Comparison of ENCODE assay signal across 8 cellular contexts in the genomic region with DNA sequence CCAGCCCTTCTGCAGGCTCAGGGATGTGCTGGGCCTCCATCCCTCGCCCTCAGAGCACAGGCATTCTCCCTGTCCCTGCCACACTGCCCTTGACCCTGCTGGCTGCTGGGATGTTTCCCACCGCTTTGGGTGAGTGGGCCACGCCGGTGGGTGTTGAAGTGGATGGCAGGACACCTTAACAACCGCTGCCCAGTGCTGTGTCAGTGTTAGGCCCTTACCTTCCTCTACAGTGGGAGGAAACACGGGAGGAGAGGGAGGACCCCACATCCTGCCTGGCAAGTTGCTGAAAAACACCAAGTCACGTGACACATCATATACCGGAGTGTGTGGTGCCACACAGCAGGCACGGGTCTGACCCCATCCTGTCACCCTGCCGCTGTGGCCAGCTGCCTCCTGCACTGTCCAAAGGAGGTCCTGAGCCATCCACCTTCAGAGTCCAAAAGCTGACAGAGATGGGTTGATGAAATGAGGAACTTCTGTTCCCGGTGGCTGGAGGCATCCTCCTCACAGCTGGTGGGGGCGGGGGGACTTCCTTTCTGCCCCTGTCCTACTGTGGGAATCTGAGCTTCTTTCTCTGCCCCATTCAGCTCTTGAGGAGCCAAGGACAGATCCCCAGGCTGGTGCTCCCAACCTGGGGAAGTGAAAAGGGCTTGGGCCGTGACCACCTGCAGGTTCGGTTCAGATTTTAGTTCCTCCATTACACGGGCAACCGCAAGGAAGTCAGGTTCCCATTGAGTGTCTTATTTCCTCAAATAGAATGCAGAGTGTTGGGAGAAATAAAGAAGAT. TPM values are rescaled to one million over a fixed set of nuclear protein-coding genes. Genes with fewer than 3 reads are reported as not detected.
DNase-seq lines count a peak whose midpoint lies in the region; ATAC-seq and TF ChIP-seq lines count a peak whose summit lies in the region.

No MANE protein-coding gene starts in this region.

- peaks cover 53% of the 10 kb centered on the region for H3K4me1 ChIP-seq in CD4-positive, CD25-positive, alpha-beta regulatory T cell (ENCODE audit: control insufficient read depth, insufficient read depth, low read length, poor library complexity, severe bottlenecking)
- H3K4me1 ChIP-seq in effector memory CD4-positive, alpha-beta T cell (ENCODE audit: control insufficient read depth, insufficient read depth, low read length, poor library complexity, severe bottlenecking): peaks cover 32% of the 10 kb centered on the region
- H3K4me1 ChIP-seq in Caco-2: no peaks in the 10 kb centered on the region

- H3K4me3 ChIP-seq in CD4-positive, CD25-positive, alpha-beta regulatory T cell (ENCODE audit: low read depth, low read length): peak overlapping the region; percentile 77
- peak overlapping the region; percentile 42 for H3K4me3 ChIP-seq in effector memory CD4-positive, alpha-beta T cell (ENCODE audit: insufficient read depth, low read depth, low read length, poor library complexity, severe bottlenecking)
- H3K4me3 ChIP-seq in Caco-2 (ENCODE audit: low read depth, low read length): no peak overlapping the region

- H3K4me3 Mint-ChIP-seq in CD4-positive, CD25-positive, alpha-beta regulatory T cell: peak overlapping the region; percentile 82 to 91 (median 86)
- H3K4me3 Mint-ChIP-seq in activated B cell treated with CpG ODN at 0.5 μM for 24 hours (peak overlapping the region; percentile 62), Caco-2 (ENCODE audit: unreplicated experiment) (no peak overlapping the region)

- peaks cover 0 to 2% (median 0%) of the 10 kb centered on the region in 7 donors for H3K9me3 Mint-ChIP-seq in CD4-positive, CD25-positive, alpha-beta regulatory T cell
- H3K9me3 Mint-ChIP-seq in activated B cell treated with CpG ODN at 0.5 μM for 24 hours: no peaks in the 10 kb centered on the region
- no peaks in the 10 kb centered on the region for H3K9me3 Mint-ChIP-seq in Caco-2 (ENCODE audit: unreplicated experiment)

- H3K36me3 ChIP-seq in CD4-positive, CD25-positive, alpha-beta regulatory T cell (ENCODE audit: control insufficient read depth, insufficient read depth, low read length): no peaks in the 10 kb centered on the region
- H3K36me3 ChIP-seq in effector memory CD4-positive, alpha-beta T cell (ENCODE audit: control insufficient read depth, insufficient read depth, low read length): no peaks in the 10 kb centered on the region
- H3K36me3 ChIP-seq in Caco-2 (ENCODE audit: control insufficient read depth, insufficient read depth, low read length): no peaks in the 10 kb centered on the region

- TF ChIP-seq CTCF in activated B cell treated with CpG ODN at 0.5 μM for 24 hours (IDR thresholded peaks at IDR 0.05): no peak
- no peak for TF ChIP-seq CTCF in Caco-2 (IDR thresholded peaks at IDR 0.05; ENCODE audit: insufficient read depth in 1 of 2, low read depth in 1 of 2, low read length in 1 of 2, severe bottlenecking in 1 of 2, unreplicated experiment in 1 of 2)

- POLR2A ChIA-PET in activated B cell treated with CpG ODN at 0.5 μM for 24 hours (lab: Charles Lee) (interaction anchor here (1.0 to 2.2 kb wide), 4 partner anchors 17 to 779 kb away, joined by 3 to 7 read pairs (median 5); a partner anchor contains a TSS), Caco-2 (lab: Charles Lee) (no interaction called here)

- intact Hi-C loops in activated B cell treated with CpG ODN at 0.5 μM for 24 hours (cut with micrococcal nuclease) (no loop called here), Caco-2 (cut with micrococcal nuclease; ENCODE audit: unreplicated experiment) (no loop called here)

- H3K36me3 Mint-ChIP-seq in CD4-positive, CD25-positive, alpha-beta regulatory T cell: no peaks in the 10 kb centered on the region
- H3K36me3 Mint-ChIP-seq in activated B cell treated with CpG ODN at 0.5 μM for 24 hours (ENCODE audit: low read depth) (peaks cover 5% of the 10 kb centered on the region), Caco-2 (ENCODE audit: insufficient read depth, unreplicated experiment) (no peaks in the 10 kb centered on the region)

- H3K27me3 Mint-ChIP-seq in CD4-positive, CD25-positive, alpha-beta regulatory T cell: no peaks in the 10 kb centered on the region
- no peaks in the 10 kb centered on the region for H3K27me3 Mint-ChIP-seq in activated B cell treated with CpG ODN at 0.5 μM for 24 hours
- no peaks in the 10 kb centered on the region for H3K27me3 Mint-ChIP-seq in Caco-2 (ENCODE audit: insufficient read depth, unreplicated experiment)

- CTCF ChIA-PET in activated B cell treated with CpG ODN at 0.5 μM for 24 hours (lab: Charles Lee) (interaction anchor here (0.9 kb wide), 1 partner anchor 340 kb away, joined by 4 read pairs; no protein-coding TSS in a partner anchor), Caco-2 (lab: Charles Lee) (no interaction called here)

- H3K27ac Mint-ChIP-seq in CD4-positive, CD25-positive, alpha-beta regulatory T cell: peak overlapping the region; percentile 96 to 99 (median 98)
- H3K27ac Mint-ChIP-seq in activated B cell treated with CpG ODN at 0.5 μM for 24 hours (peak overlapping the region; percentile 81), Caco-2 (ENCODE audit: unreplicated experiment) (no peak overlapping the region)

- H3K27me3 ChIP-seq in CD4-positive, CD25-positive, alpha-beta regulatory T cell (ENCODE audit: control insufficient read depth, insufficient read depth, low read length): no peaks in the 10 kb centered on the region
- H3K27me3 ChIP-seq in effector memory CD4-positive, alpha-beta T cell (replicated peaks; ENCODE audit: control insufficient read depth, insufficient read depth, low read length, poor library complexity, severe bottlenecking): no peaks in the 10 kb centered on the region
- no peaks in the 10 kb centered on the region for H3K27me3 ChIP-seq in Caco-2 (replicated peaks; ENCODE audit: control insufficient read depth, insufficient read depth, low read length)

- H3K27ac ChIP-seq in CD4-positive, CD25-positive, alpha-beta regulatory T cell (ENCODE audit: insufficient read depth, low read length, poor library complexity, severe bottlenecking): peak overlapping the region; percentile 74
- H3K27ac ChIP-seq in effector memory CD4-positive, alpha-beta T cell (ENCODE audit: insufficient read depth, low read length, poor library complexity, severe bottlenecking): peak overlapping the region; percentile 61

- H3K4me1 Mint-ChIP-seq in CD4-positive, CD25-positive, alpha-beta regulatory T cell: peaks cover 6 to 72% (median 29%) of the 10 kb centered on the region in 4 donors
- H3K4me1 Mint-ChIP-seq in activated B cell treated with CpG ODN at 0.5 μM for 24 hours (peaks cover 62% of the 10 kb centered on the region), Caco-2 (ENCODE audit: low read depth, unreplicated experiment) (peaks cover 13% of the 10 kb centered on the region)

- peak; percentile 51 to 95 (median 77) for DNase-seq in CD4-positive, CD25-positive, alpha-beta regulatory T cell
- DNase-seq in activated B cell treated with CpG ODN at 0.5 μM for 24 hours (no peak), NCI-H226 (no peak), GM03348 (ENCODE audit: low spot score) (no peak), Caco-2 (no peak)
- DNase-seq in effector memory CD4-positive, alpha-beta T cell: peak; percentile 45 to 56 (median 50)
- peak; percentile 38 for DNase-seq in stimulated activated CD8-positive, alpha-beta memory T cell treated with anti-CD3 and anti-CD28 coated beads, Interleukin-15, amount 100 ng/mL, for 1 hour (ENCODE audit: low read depth)

- no peaks in the 10 kb centered on the region for H3K9me3 ChIP-seq in CD4-positive, CD25-positive, alpha-beta regulatory T cell (ENCODE audit: control insufficient read depth in 2 of 2, low read length in 2 of 2)
- H3K9me3 ChIP-seq in effector memory CD4-positive, alpha-beta T cell (ENCODE audit: control insufficient read depth, low read length): no peaks in the 10 kb centered on the region
- H3K9me3 ChIP-seq in Caco-2: no peaks in the 10 kb centered on the region

- no TSS peak for BruUV-seq in Caco-2 (replicated peaks; lab: Mats Ljungman, UMichigan)

- ATAC-seq in CD4-positive, CD25-positive, alpha-beta regulatory T cell (ENCODE audit: low read depth in 2 of 2): peak; percentile 80
- peak; percentile 37 for ATAC-seq in HG02973 (IDR thresholded peaks at IDR 0.05; ENCODE audit: unreplicated experiment)
- peak; percentile 16 for ATAC-seq in activated B cell treated with CpG ODN at 0.5 μM for 24 hours (ENCODE audit: low read depth)

RNA-seq across cellular contexts. Expression of a gene that starts 3.2 kb away (rescaled TPM):
- total RNA-seq in CD4-positive, CD25-positive, alpha-beta regulatory T cell: 57.1 TPM
- 10 to 100 TPM; 37.9 to 69.9 (median 60.5) TPM for polyA plus RNA-seq in CD4-positive, CD25-positive, alpha-beta regulatory T cell
- total RNA-seq in activated B cell treated with CpG ODN at 0.5 μM for 24 hours: 56.1 and 78.6 TPM in 2 replicates
- 0.51 and 0.59 TPM in 2 replicates for total RNA-seq in Caco-2 (2022)

RNA-seq across cellular contexts. Expression of a gene that starts 38.5 kb away (rescaled TPM):
- total RNA-seq in CD4-positive, CD25-positive, alpha-beta regulatory T cell: 23.3 TPM
- polyA plus RNA-seq in CD4-positive, CD25-positive, alpha-beta regulatory T cell: 10 to 100 TPM; 40.9 to 45.5 (median 42.3) TPM
- total RNA-seq in activated B cell treated with CpG ODN at 0.5 μM for 24 hours (48.3 and 52.0 TPM in 2 replicates), Caco-2 (2022) (37.2 and 40.6 TPM in 2 replicates)

RNA-seq across cellular contexts. Expression of a gene that starts 45.2 kb away (rescaled TPM):
- total RNA-seq in CD4-positive, CD25-positive, alpha-beta regulatory T cell: 36.6 TPM
- 100 to 1,000 TPM; 199 to 237 (median 206) TPM for polyA plus RNA-seq in CD4-positive, CD25-positive, alpha-beta regulatory T cell
- total RNA-seq in activated B cell treated with CpG ODN at 0.5 μM for 24 hours: 53.7 and 55.1 TPM in 2 replicates
- 56.1 and 71.0 TPM in 2 replicates for total RNA-seq in Caco-2 (2022)

Comparison
In these comparisons a context has a peak if more than half of its experiments do, and no peak if none do; other contexts are left out.
1. ATAC-seq: peak in every context shown above with its lines; median percentile 80 in CD4-positive, CD25-positive, alpha-beta regulatory T cell; 37 in HG02973; 16 in activated B cell treated with CpG ODN at 0.5 μM for 24 hours.
2. DNase-seq: peak in CD4-positive, CD25-positive, alpha-beta regulatory T cell (3 of 3), effector memory CD4-positive, alpha-beta T cell (3 of 3) and stimulated activated CD8-positive, alpha-beta memory T cell treated with anti-CD3 and anti-CD28 coated beads, Interleukin-15, amount 100 ng/mL, for 1 hour (single experiment); none in activated B cell treated with CpG ODN at 0.5 μM for 24 hours (single experiment), NCI-H226 (single experiment), GM03348 (single experiment) and Caco-2 (0 of 2).
3. RNA of a gene that starts 3.2 kb away (total RNA-seq): 56.1 to 78.6 TPM in activated B cell treated with CpG ODN at 0.5 μM for 24 hours and 57.1 TPM in CD4-positive, CD25-positive, alpha-beta regulatory T cell (single experiment); 0.51 to 0.59 TPM in Caco-2; every median in the first group is over 10 times any median in the second.